ENCODE assay signal across 1 cellular context in genomic region chr1:19210772-19211549, GRCh38.
TF ChIP-seq lines count a peak whose summit lies in the region.

No MANE protein-coding gene starts in this region.

TF ChIP-seq in HepG2, 621 proteins besides CTCF, POLR2A, EP300 and RAD21 (continued from another document):
- TF ChIP-seq ZNF546 (CRISPR knock-in tag; conservative IDR thresholded peaks at IDR 0.05) (no peak), ZSCAN5A (CRISPR knock-in tag; IDR thresholded peaks at IDR 0.05; ENCODE audit: borderline replicate concordance) (no peak), U2AF2 (IDR thresholded peaks at IDR 0.05; ENCODE audit: low read depth, low read length) (no peak), ZNF770 (CRISPR knock-in tag; IDR thresholded peaks at IDR 0.05) (peak; percentile 88), PPARG (CRISPR knock-in tag; conservative IDR thresholded peaks at IDR 0.05) (no peak), RARG (CRISPR knock-in tag; IDR thresholded peaks at IDR 0.05; ENCODE audit: low read depth) (0 out of 2 replicates have a peak, but pooled peaks have one; percentile 15), ISL2 (CRISPR knock-in tag; IDR thresholded peaks at IDR 0.05) (no peak), PLSCR1 (CRISPR knock-in tag; IDR thresholded peaks at IDR 0.05; ENCODE audit: borderline replicate concordance) (no peak), KLF9 (CRISPR knock-in tag; IDR thresholded peaks at IDR 0.05; ENCODE audit: low read depth) (no peak), ZNF124 (CRISPR knock-in tag; IDR thresholded peaks at IDR 0.05) (no peak), ZFP82 (CRISPR knock-in tag; IDR thresholded peaks at IDR 0.05; ENCODE audit: borderline replicate concordance) (no peak), ZNF605 (CRISPR knock-in tag; IDR thresholded peaks at IDR 0.05) (peak; percentile 74; the same call in 1 of the 2 replicates), ATF1 (CRISPR knock-in tag; IDR thresholded peaks at IDR 0.05) (no peak), ZNF709 (CRISPR knock-in tag; IDR thresholded peaks at IDR 0.05) (no peak; the same call in 1 of the 2 replicates), ZNF792 (CRISPR knock-in tag; IDR thresholded peaks at IDR 0.05) (no peak), ELF3 (CRISPR knock-in tag; IDR thresholded peaks at IDR 0.05) (no peak), ZNF552 (CRISPR knock-in tag; IDR thresholded peaks at IDR 0.05; ENCODE audit: borderline replicate concordance) (no peak), SRF (IDR thresholded peaks at IDR 0.05; ENCODE audit: low read depth, low read length) (no peak), ZNF646 (CRISPR knock-in tag; IDR thresholded peaks at IDR 0.05) (peak; percentile 23; the same call in 1 of the 2 replicates), ETV6 (CRISPR knock-in tag; conservative IDR thresholded peaks at IDR 0.05) (no peak), LBX2 (CRISPR knock-in tag; IDR thresholded peaks at IDR 0.05; ENCODE audit: borderline replicate concordance) (no peak), SMARCE1 (IDR thresholded peaks at IDR 0.05; ENCODE audit: borderline replicate concordance) (no peak)
